ENCODE assay signal across 1 cellular context in genomic region chr7:438916-439315, GRCh38.
TF ChIP-seq lines count a peak whose summit lies in the region.

No MANE protein-coding gene starts in this region.

TF ChIP-seq in H1, 55 proteins besides CTCF, POLR2A, EP300 and RAD21 (continued from another document):
- TF ChIP-seq CHD7 (IDR thresholded peaks at IDR 0.05; ENCODE audit: insufficient replicate concordance, low read length) (no peak), FOSL1 (IDR thresholded peaks at IDR 0.05; ENCODE audit: insufficient read depth, low read depth, low read length) (no peak), BACH1 (IDR thresholded peaks at IDR 0.05; ENCODE audit: low read length) (no peak), JUND (IDR thresholded peaks at IDR 0.05; ENCODE audit: low read length) (no peak), KDM4A (IDR thresholded peaks at IDR 0.05; ENCODE audit: low read depth, low read length, severe bottlenecking) (no peak), USF2 (IDR thresholded peaks at IDR 0.05; ENCODE audit: low read length) (no peak), SP1 (IDR thresholded peaks at IDR 0.05; ENCODE audit: low read depth, low read length) (no peak), KDM1A (IDR thresholded peaks at IDR 0.05; ENCODE audit: borderline replicate concordance, low read length) (no peak), EZH2 (IDR thresholded peaks at IDR 0.05; ENCODE audit: low read depth, low read length, severe bottlenecking) (no peak), TAF7 (optimal IDR thresholded peaks at IDR 0.05; ENCODE audit: borderline replicate concordance, low read depth, low read length) (no peak)
